9 cellular contexts compared by ENCODE assay signal in the genomic region with DNA sequence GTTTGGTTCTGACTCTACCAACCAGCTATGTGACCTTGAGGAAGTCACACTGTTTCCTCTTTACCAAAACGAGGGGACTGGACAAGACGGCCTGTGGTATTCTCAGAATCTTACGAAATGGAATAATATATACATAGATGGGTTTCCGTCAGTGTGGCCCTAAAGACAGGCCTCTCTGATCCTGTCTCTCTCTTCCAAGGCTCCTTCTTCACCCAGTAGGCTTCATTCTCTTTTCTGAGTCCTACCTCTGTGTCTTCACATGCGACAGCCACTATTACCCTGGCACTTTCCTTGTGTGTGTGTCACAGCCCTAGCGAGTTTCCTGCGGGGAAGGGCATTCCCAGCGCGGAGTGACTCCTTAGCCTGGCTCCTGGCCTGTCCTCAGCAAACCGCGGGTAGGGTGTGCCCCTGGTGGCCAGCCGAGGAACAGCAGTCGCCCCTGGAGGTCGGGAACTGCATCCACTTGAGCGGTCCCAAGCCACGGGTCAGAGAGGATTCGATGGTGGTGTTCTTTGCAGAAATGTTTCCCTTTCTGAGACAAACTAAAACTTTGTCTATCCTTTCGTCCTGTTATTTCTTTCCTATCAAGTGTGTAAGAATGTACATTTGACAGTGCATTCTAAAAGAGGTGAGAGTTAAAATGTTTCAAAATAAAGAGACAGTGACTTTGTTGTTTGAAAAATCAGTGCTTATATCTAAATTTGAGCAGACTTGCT.
A peak's percentile ranks its signal among the peaks of the same experiment; 100 is the strongest.
DNase-seq lines count a peak whose midpoint lies in the region; ATAC-seq and TF ChIP-seq lines count a peak whose summit lies in the region.
"Had no signal": no experiment of that assay in that cellular context is flagged by ENCODE, and none has a peak within 500 bp of the region (broad histone marks: within the 10 kb centered on the region; RNA-seq: fewer than 3 reads in every experiment).

No MANE protein-coding gene starts in this region.

- H3K27ac ChIP-seq in lung (ENCODE audit: low read depth in 1 of 2, low read length in 1 of 2), result peak overlapping the region in 1 of 2 donors; percentile 71

- H3K36me3 ChIP-seq in lung (ENCODE audit: control insufficient read depth in 2 of 2, insufficient read depth in 2 of 2, low read length in 2 of 2), result no peaks in the 10 kb centered on the region

- H3K4me3 Mint-ChIP-seq in CD14-positive monocyte, result peak overlapping the region; percentile 73 to 89
- H3K4me3 Mint-ChIP-seq in activated CD4-positive, alpha-beta T cell treated with anti-CD3 and anti-CD28 coated beads, Interleukin-2, amount 10 ng/mL, durations not matched to agents 24 days and 14 days, result no peak overlapping the region

- no peaks in the 10 kb centered on the region for H3K9me3 Mint-ChIP-seq in CD14-positive monocyte
- H3K9me3 Mint-ChIP-seq in activated CD4-positive, alpha-beta T cell treated with anti-CD3 and anti-CD28 coated beads, Interleukin-2, amount 10 ng/mL, durations not matched to agents 24 days and 14 days, result no peaks in the 10 kb centered on the region

- no peaks in the 10 kb centered on the region for H3K27me3 ChIP-seq in lung (ENCODE audit: control insufficient read depth, insufficient read depth)

- intact Hi-C loops in CD14-positive monocyte (cut with micrococcal nuclease), result loop anchor here in 1 of 2 donors (2.0 to 5.0 kb wide), 2 partner anchors 33 to 64 kb away; a partner anchor contains a TSS
- intact Hi-C loops in activated CD4-positive, alpha-beta T cell treated with anti-CD3 and anti-CD28 coated beads, Interleukin-2, amount 10 ng/mL, durations not matched to agents 24 days and 14 days (cut with micrococcal nuclease), result loop anchor here (5.0 kb wide), 1 partner anchor 159 kb away; a partner anchor contains a TSS

- DNase-seq in CD14-positive monocyte (ENCODE audit: low spot score) (peak; percentile 68), NAMALWA (ENCODE audit: low spot score) (peak; percentile 33), ecto neural progenitor cell (ENCODE audit: low spot score) (peak; percentile 93), lung (ENCODE audit: low spot score) (peak; percentile 79), NCI-H1436 treated with DMSO at 0.1 percent for 48 hours (lab: John Stamatoyannopoulos, UW) (no peak)
- DNase-seq in activated CD4-positive, alpha-beta T cell treated with anti-CD3 and anti-CD28 coated beads, Interleukin-2, amount 10 ng/mL, durations not matched to agents 24 days and 14 days, result peak; percentile 86
- peak; percentile 15 to 55 (median 24) for DNase-seq in stimulated activated CD4-positive, alpha-beta T cell treated with anti-CD3 and anti-CD28 coated beads, TNF-alpha, amount 100 ng/mL, for 24 hours (ENCODE audit: low read depth in 3 of 3)

- TF ChIP-seq CTCF in CD14-positive monocyte (IDR thresholded peaks at IDR 0.05), result peak; percentile 100
- TF ChIP-seq CTCF in lung (IDR thresholded peaks at IDR 0.05; ENCODE audit: control extremely low read depth, extremely low read depth), result peak; percentile 86

- no peak overlapping the region for H3K4me3 ChIP-seq in lung

- peaks cover 1% of the 10 kb centered on the region in 3 donors for H3K27me3 Mint-ChIP-seq in CD14-positive monocyte (ENCODE audit: low read depth in 3 of 3)
- peaks cover 22% of the 10 kb centered on the region for H3K27me3 Mint-ChIP-seq in activated CD4-positive, alpha-beta T cell treated with anti-CD3 and anti-CD28 coated beads, Interleukin-2, amount 10 ng/mL, durations not matched to agents 24 days and 14 days
- H3K27me3 Mint-ChIP-seq: IgD-negative memory B cell had no signal

- peak; percentile 71 for ATAC-seq in GM19397 (IDR thresholded peaks at IDR 0.05; ENCODE audit: unreplicated experiment)
- ATAC-seq in lung (ENCODE audit: insufficient read depth, low FRiP score), result peak; percentile 89

- peaks cover 94% of the 10 kb centered on the region for H3K4me1 Mint-ChIP-seq in CD14-positive monocyte
- peaks cover 4% of the 10 kb centered on the region for H3K4me1 Mint-ChIP-seq in activated CD4-positive, alpha-beta T cell treated with anti-CD3 and anti-CD28 coated beads, Interleukin-2, amount 10 ng/mL, durations not matched to agents 24 days and 14 days

- 12 to 16% methylated on average over 18 of the region's 18 CpGs for WGBS in lung, 2 donors

- H3K36me3 Mint-ChIP-seq in CD14-positive monocyte, result peaks cover 23 to 28% of the 10 kb centered on the region in 2 donors
- H3K36me3 Mint-ChIP-seq in activated CD4-positive, alpha-beta T cell treated with anti-CD3 and anti-CD28 coated beads, Interleukin-2, amount 10 ng/mL, durations not matched to agents 24 days and 14 days (ENCODE audit: low read depth), result no peaks in the 10 kb centered on the region

- H3K9me3 ChIP-seq in lung (ENCODE audit: control insufficient read depth in 2 of 2, insufficient read depth in 1 of 2, low read length in 1 of 2), result no peaks in the 10 kb centered on the region

- peaks cover 0 to 3% of the 10 kb centered on the region in 2 donors for H3K4me1 ChIP-seq in lung (ENCODE audit: control insufficient read depth in 2 of 2, insufficient read depth in 2 of 2, low read length in 2 of 2)

- peak overlapping the region; percentile 98 to 99 (median 99) for H3K27ac Mint-ChIP-seq in CD14-positive monocyte
- no peak overlapping the region for H3K27ac Mint-ChIP-seq in activated CD4-positive, alpha-beta T cell treated with anti-CD3 and anti-CD28 coated beads, Interleukin-2, amount 10 ng/mL, durations not matched to agents 24 days and 14 days
